In genomic region chr4:140653718-140654515, GRCh38 we compare ENCODE assay signal across 14 cellular contexts.
DNase-seq lines count a peak whose midpoint lies in the region; ATAC-seq, FAIRE-seq and TF ChIP-seq lines count a peak whose summit lies in the region.
"Had no signal": no experiment of that assay in that cellular context is flagged by ENCODE, and none has a peak within 500 bp of the region (broad histone marks: within the 10 kb centered on the region; RNA-seq: fewer than 3 reads in every experiment).

No MANE protein-coding gene starts in this region.

- H3K4me2 ChIP-seq in GM23338: peak overlapping the region; percentile 2; the same call in 1 of the 2 replicates
- H3K4me2 ChIP-seq in astrocyte (ENCODE audit: low read length): peak overlapping the region; percentile 51

- TF ChIP-seq CTCF in GM23338 (conservative IDR thresholded peaks at IDR 0.05; ENCODE audit: low read depth in 2 of 2): no peak
- TF ChIP-seq CTCF in astrocyte (IDR thresholded peaks at IDR 0.05; ENCODE audit: insufficient read depth, low read depth, low read length): no peak
- TF ChIP-seq CTCF in retinal pigment epithelial cell (conservative IDR thresholded peaks at IDR 0.05; ENCODE audit: low read depth, low read length): no peak
- no peak for TF ChIP-seq CTCF in dorsolateral prefrontal cortex (IDR thresholded peaks at IDR 0.05 in 54 of 56, conservative IDR thresholded peaks at IDR 0.05 in 2 of 56; ENCODE audit: low read depth in 1 of 56, partially characterized antibody in 56 of 56)

- H3K27ac ChIP-seq in GM23338 (ENCODE audit: low read depth): no peak overlapping the region
- H3K27ac ChIP-seq in astrocyte (ENCODE audit: low read depth, low read length): no peak overlapping the region
- no peak overlapping the region for H3K27ac ChIP-seq in right cardiac atrium (ENCODE audit: low read length)
- no peak overlapping the region for H3K27ac ChIP-seq in dorsolateral prefrontal cortex

- H3K36me3 ChIP-seq in GM23338 (ENCODE audit: insufficient read depth) (no peaks in the 10 kb centered on the region), astrocyte (ENCODE audit: insufficient read depth, low read length) (peaks cover 28% of the 10 kb centered on the region)

- DNase-seq in GM23338 (ENCODE audit: low spot score) (peak; percentile 15), astrocyte (ENCODE audit: low read depth) (peak; percentile 9), right cardiac atrium (peak in 1 of 3 donors; percentile 50), retinal pigment epithelial cell (ENCODE audit: low read depth) (peak; percentile 80), DMS79 (lab: John Stamatoyannopoulos, UW) (no peak), dorsolateral prefrontal cortex (no peak), NCI-H1436 treated with DMSO at 0.1 percent for 48 hours (lab: John Stamatoyannopoulos, UW) (no peak)
- DNase-seq in stimulated activated CD4-positive, alpha-beta T cell treated with anti-CD3 and anti-CD28 coated beads, Interleukin-4, amount 100 ng/mL, for 4 hours: no peak
- DNase-seq: activated T-cell treated with anti-CD3 and anti-CD28 coated beads for 4 hours, COR-L47, KBM-7, NCI-H524 treated with DMSO at 0.1 percent for 48 hours, posterior cingulate gyrus, T-helper 1 cell had no signal

- H2AFZ ChIP-seq in GM23338 (no peak overlapping the region), astrocyte (ENCODE audit: low read depth, low read length) (peak overlapping the region; percentile 57)

- intact Hi-C loops in right cardiac atrium (cut with DNase I): loop anchor here in 1 of 4 donors (10.0 kb wide), 1 partner anchor 111 kb away; no protein-coding TSS in a partner anchor
- intact Hi-C loops in dorsolateral prefrontal cortex (cut with DNase I): no loop called here

- H3K9ac ChIP-seq in astrocyte (ENCODE audit: low read length): no peak overlapping the region

- H3K9me2 ChIP-seq in GM23338 (ENCODE audit: insufficient read depth): peaks cover 3% of the 10 kb centered on the region; the same call in 1 of the 2 replicates

- H3K27ac Mint-ChIP-seq in GM23338: peak overlapping the region; percentile 94
- peak overlapping the region; percentile 96 for H3K27ac Mint-ChIP-seq in astrocyte (ENCODE audit: unreplicated experiment)

- H4K20me1 ChIP-seq in GM23338 (replicated peaks; ENCODE audit: insufficient read depth) (no peaks in the 10 kb centered on the region), astrocyte (ENCODE audit: insufficient read depth, low read length) (no peaks in the 10 kb centered on the region)

- H3K27me3 ChIP-seq in GM23338 (ENCODE audit: insufficient read depth) (no peaks in the 10 kb centered on the region), astrocyte (ENCODE audit: insufficient read depth, low read length) (no peaks in the 10 kb centered on the region), right cardiac atrium (ENCODE audit: control insufficient read depth, insufficient read depth) (no peaks in the 10 kb centered on the region), dorsolateral prefrontal cortex (peaks cover 0 to 21% (median 0%) of the 10 kb centered on the region in 45 donors)

- H3K9me3 Mint-ChIP-seq in GM23338 (no peaks in the 10 kb centered on the region; the same call in 2 of the 3 replicates), astrocyte (ENCODE audit: unreplicated experiment) (no peaks in the 10 kb centered on the region)

- H3K4me1 ChIP-seq in GM23338 (ENCODE audit: insufficient read depth) (no peaks in the 10 kb centered on the region), astrocyte (ENCODE audit: insufficient read depth, low read length) (peaks cover 6% of the 10 kb centered on the region), right cardiac atrium (ENCODE audit: control insufficient read depth, insufficient read depth, low read length) (no peaks in the 10 kb centered on the region)

- H3K27me3 Mint-ChIP-seq in GM23338 (ENCODE audit: insufficient read depth, low read depth, poor library complexity): peaks cover 5% of the 10 kb centered on the region
- H3K27me3 Mint-ChIP-seq in astrocyte (ENCODE audit: low read depth, unreplicated experiment): no peaks in the 10 kb centered on the region

- H3K4me3 Mint-ChIP-seq in GM23338 (no peak overlapping the region), astrocyte (ENCODE audit: unreplicated experiment) (no peak overlapping the region)

- ATAC-seq in GM23338 (peak; percentile 77), right cardiac atrium (peak; percentile 82 to 87)

- no peak overlapping the region for H3K4me3 ChIP-seq in GM23338
- no peak overlapping the region for H3K4me3 ChIP-seq in astrocyte (ENCODE audit: insufficient read depth, low read depth, low read length)
- H3K4me3 ChIP-seq in right cardiac atrium (ENCODE audit: low read length): peak overlapping the region; percentile 25
- no peak overlapping the region for H3K4me3 ChIP-seq in retinal pigment epithelial cell (ENCODE audit: low read length)
- peak overlapping the region in 7 of 59 donors; percentile 12 to 30 (median 20) for H3K4me3 ChIP-seq in dorsolateral prefrontal cortex

- H3K79me2 ChIP-seq in GM23338 (replicated peaks; ENCODE audit: insufficient read depth): no peaks in the 10 kb centered on the region
- no peaks in the 10 kb centered on the region for H3K79me2 ChIP-seq in astrocyte (ENCODE audit: insufficient read depth, low read length)

- H3K4me1 Mint-ChIP-seq in GM23338 (peaks cover 15% of the 10 kb centered on the region), astrocyte (ENCODE audit: low read depth, unreplicated experiment) (peaks cover 18% of the 10 kb centered on the region)

- H3K9me3 ChIP-seq in astrocyte (ENCODE audit: insufficient read depth, low read depth, low read length): no peaks in the 10 kb centered on the region
- no peaks in the 10 kb centered on the region for H3K9me3 ChIP-seq in right cardiac atrium (ENCODE audit: control insufficient read depth, low read length)

- 41% methylated on average over 8 of the region's 8 CpGs for WGBS in right cardiac atrium

- FAIRE-seq in astrocyte (lab: Jason Lieb, UNC): no peak

- H3K36me3 Mint-ChIP-seq in GM23338 (ENCODE audit: low read depth) (no peaks in the 10 kb centered on the region; the same call in 2 of the 3 replicates), astrocyte (ENCODE audit: low read depth, unreplicated experiment) (peaks cover 22% of the 10 kb centered on the region)

- H3F3A ChIP-seq in GM23338 (replicated peaks; ENCODE audit: low read depth): no peaks in the 10 kb centered on the region

TF ChIP-seq in GM23338, 12 proteins besides CTCF, POLR2A, EP300 and RAD21 (continues in another document):
- TF ChIP-seq JUNB (IDR thresholded peaks at IDR 0.05; ENCODE audit: unreplicated experiment) (no peak), CREB1 (CRISPR knock-in tag; IDR thresholded peaks at IDR 0.05; ENCODE audit: low read depth) (no peak), ZNF331 (CRISPR knock-in tag; IDR thresholded peaks at IDR 0.05; ENCODE audit: low read depth) (no peak), POLR2AphosphoS5 (IDR thresholded peaks at IDR 0.05; ENCODE audit: low read depth) (no peak), ZNF114 (CRISPR knock-in tag; IDR thresholded peaks at IDR 0.05) (no peak), STAT1 (IDR thresholded peaks at IDR 0.05; ENCODE audit: unreplicated experiment) (no peak)
- TF ChIP-seq, protein P1, sequence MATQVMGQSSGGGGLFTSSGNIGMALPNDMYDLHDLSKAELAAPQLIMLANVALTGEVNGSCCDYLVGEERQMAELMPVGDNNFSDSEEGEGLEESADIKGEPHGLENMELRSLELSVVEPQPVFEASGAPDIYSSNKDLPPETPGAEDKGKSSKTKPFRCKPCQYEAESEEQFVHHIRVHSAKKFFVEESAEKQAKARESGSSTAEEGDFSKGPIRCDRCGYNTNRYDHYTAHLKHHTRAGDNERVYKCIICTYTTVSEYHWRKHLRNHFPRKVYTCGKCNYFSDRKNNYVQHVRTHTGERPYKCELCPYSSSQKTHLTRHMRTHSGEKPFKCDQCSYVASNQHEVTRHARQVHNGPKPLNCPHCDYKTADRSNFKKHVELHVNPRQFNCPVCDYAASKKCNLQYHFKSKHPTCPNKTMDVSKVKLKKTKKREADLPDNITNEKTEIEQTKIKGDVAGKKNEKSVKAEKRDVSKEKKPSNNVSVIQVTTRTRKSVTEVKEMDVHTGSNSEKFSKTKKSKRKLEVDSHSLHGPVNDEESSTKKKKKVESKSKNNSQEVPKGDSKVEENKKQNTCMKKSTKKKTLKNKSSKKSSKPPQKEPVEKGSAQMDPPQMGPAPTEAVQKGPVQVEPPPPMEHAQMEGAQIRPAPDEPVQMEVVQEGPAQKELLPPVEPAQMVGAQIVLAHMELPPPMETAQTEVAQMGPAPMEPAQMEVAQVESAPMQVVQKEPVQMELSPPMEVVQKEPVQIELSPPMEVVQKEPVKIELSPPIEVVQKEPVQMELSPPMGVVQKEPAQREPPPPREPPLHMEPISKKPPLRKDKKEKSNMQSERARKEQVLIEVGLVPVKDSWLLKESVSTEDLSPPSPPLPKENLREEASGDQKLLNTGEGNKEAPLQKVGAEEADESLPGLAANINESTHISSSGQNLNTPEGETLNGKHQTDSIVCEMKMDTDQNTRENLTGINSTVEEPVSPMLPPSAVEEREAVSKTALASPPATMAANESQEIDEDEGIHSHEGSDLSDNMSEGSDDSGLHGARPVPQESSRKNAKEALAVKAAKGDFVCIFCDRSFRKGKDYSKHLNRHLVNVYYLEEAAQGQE (IDR thresholded peaks at IDR 0.05; ENCODE audit: unreplicated experiment): no peak
- TF ChIP-seq, protein P2, sequence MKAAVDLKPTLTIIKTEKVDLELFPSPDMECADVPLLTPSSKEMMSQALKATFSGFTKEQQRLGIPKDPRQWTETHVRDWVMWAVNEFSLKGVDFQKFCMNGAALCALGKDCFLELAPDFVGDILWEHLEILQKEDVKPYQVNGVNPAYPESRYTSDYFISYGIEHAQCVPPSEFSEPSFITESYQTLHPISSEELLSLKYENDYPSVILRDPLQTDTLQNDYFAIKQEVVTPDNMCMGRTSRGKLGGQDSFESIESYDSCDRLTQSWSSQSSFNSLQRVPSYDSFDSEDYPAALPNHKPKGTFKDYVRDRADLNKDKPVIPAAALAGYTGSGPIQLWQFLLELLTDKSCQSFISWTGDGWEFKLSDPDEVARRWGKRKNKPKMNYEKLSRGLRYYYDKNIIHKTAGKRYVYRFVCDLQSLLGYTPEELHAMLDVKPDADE (IDR thresholded peaks at IDR 0.05): no peak

Comparison
In these comparisons a context has a peak if more than half of its experiments do, and no peak if none do; other contexts are left out.
1. DNase-seq: peak in GM23338 (single experiment), astrocyte (single experiment) and retinal pigment epithelial cell (single experiment); none in DMS79 (single experiment), dorsolateral prefrontal cortex (0 of 10), NCI-H1436 treated with DMSO at 0.1 percent for 48 hours (single experiment) and stimulated activated CD4-positive, alpha-beta T cell treated with anti-CD3 and anti-CD28 coated beads, Interleukin-4, amount 100 ng/mL, for 4 hours (0 of 2).